In genomic region chr1:78104322-78104721, GRCh38 we compare ENCODE assay signal across 27 cellular contexts. TPM values are rescaled to one million over a fixed set of nuclear protein-coding genes. Genes with fewer than 3 reads are reported as not detected.
A peak's percentile ranks its signal among the peaks of the same experiment; 100 is the strongest.
DNase-seq lines count a peak whose midpoint lies in the region; ATAC-seq and TF ChIP-seq lines count a peak whose summit lies in the region.
"Had no signal": no experiment of that assay in that cellular context is flagged by ENCODE, and none has a peak within 500 bp of the region (broad histone marks: within the 10 kb centered on the region; RNA-seq: fewer than 3 reads in every experiment).

No MANE protein-coding gene starts in this region.

- H3K27ac ChIP-seq in WERI-Rb-1: no peak overlapping the region
- H3K27ac ChIP-seq: esophagus squamous epithelium, lower lobe of right lung, parathyroid adenoma, right lobe of liver, SJSA1 had no signal

- DNase-seq in EL: peak; percentile 85
- DNase-seq in M059J (ENCODE audit: low read depth): peak; percentile 70
- DNase-seq in cardiac fibroblast (ENCODE audit: low read depth in 2 of 2): peak; percentile 45 to 87
- DNase-seq in non-pigmented ciliary epithelial cell (ENCODE audit: low read depth): peak; percentile 47
- DNase-seq in WERI-Rb-1: no peak
- DNase-seq in stimulated activated naive B cell treated with anti-CD40 and anti-IgM and Interleukin-4, amounts not matched to agents 10 μg/mL and 1 μg/mL and 100 μg/mL, for 72 hours: no peak
- DNase-seq in activated CD4-positive, alpha-beta T cell treated with anti-CD3 and anti-CD28 coated beads, Interleukin-2, amount 50 U/mL, for 48 hours: no peak
- DNase-seq: activated T-cell treated with anti-CD3 and anti-CD28 coated beads, Interleukin-2, amount 50 U/mL, for 4 hours; AML-193; central memory CD4-positive, alpha-beta T cell; effector CD4-positive, alpha-beta T cell; esophagus squamous epithelium; islet precursor cell; lower lobe of right lung; MM.1S; NCI-H1694 treated with DMSO at 0.1 percent for 48 hours; NCI-H82; right lobe of liver; stimulated activated CD4-positive, alpha-beta T cell treated with anti-CD3 and anti-CD28 coated beads, Interleukin-1b, Interleukin-23, amount 100 ng/mL, for 48 hours; trophoblast cell had no signal

- no peaks in the 10 kb centered on the region for H3K36me3 ChIP-seq in WERI-Rb-1
- H3K36me3 ChIP-seq: esophagus squamous epithelium, lower lobe of right lung, right lobe of liver, SJSA1 had no signal

- H3K27ac Mint-ChIP-seq in stimulated activated naive B cell treated with anti-CD40 and anti-IgM and Interleukin-4, amounts not matched to agents 10 μg/mL and 1 μg/mL and 100 μg/mL, for 72 hours: no peak overlapping the region
- H3K27ac Mint-ChIP-seq: activated naive CD4-positive, alpha-beta T cell treated with anti-CD3 and anti-CD28 coated beads, Interleukin-2, amount 50 U/mL, for 72 hours; stimulated activated naive CD8-positive, alpha-beta T cell treated with anti-CD3 and anti-CD28 coated beads, Interleukin-15, Interleukin-2, amounts not matched to agents 100 ng/mL and 50 ng/mL, for 24 hours; T-helper 2 cell treated with Interferon-gamma antibody and Interleukin-4, amounts not matched to agents 5 μg/mL and 100 μg/mL, for 36 hours had no signal

- no peaks in the 10 kb centered on the region for H3K27me3 ChIP-seq in WERI-Rb-1 (ENCODE audit: insufficient read depth, low read depth, severe bottlenecking)
- H3K27me3 ChIP-seq: esophagus squamous epithelium, right lobe of liver, SJSA1 had no signal

- no peaks in the 10 kb centered on the region for H3K9me3 ChIP-seq in WERI-Rb-1 (ENCODE audit: severe bottlenecking)
- H3K9me3 ChIP-seq: esophagus squamous epithelium, lower lobe of right lung, right lobe of liver, SJSA1 had no signal

- H3K4me3 ChIP-seq in cardiac fibroblast (replicated peaks in 1 of 2; ENCODE audit: low read depth in 2 of 2, low read length in 2 of 2) (no peak overlapping the region), WERI-Rb-1 (ENCODE audit: low read depth, low read length) (no peak overlapping the region)
- H3K4me3 ChIP-seq: esophagus squamous epithelium, lower lobe of right lung, right lobe of liver, SJSA1 had no signal

- ATAC-seq in GM21515 (IDR thresholded peaks at IDR 0.05; ENCODE audit: unreplicated experiment): no peak
- ATAC-seq in stimulated activated naive B cell treated with anti-CD40 and anti-IgM and Interleukin-4, amounts not matched to agents 10 μg/mL and 1 μg/mL and 100 μg/mL, for 72 hours (replicated peaks): no peak
- ATAC-seq: activated CD4-positive, CD25-positive, alpha-beta regulatory T cell treated with anti-CD3 and anti-CD28 coated beads, Interleukin-2, amount 50 U/mL, for 24 hours; activated naive CD4-positive, alpha-beta T cell treated with anti-CD3 and anti-CD28 coated beads, Interleukin-2, amount 50 U/mL, for 72 hours; activated T-cell treated with anti-CD3 and anti-CD28 coated beads, Interleukin-2, amount 50 U/mL, for 4 hours; lower lobe of right lung; right lobe of liver had no signal

- no peak overlapping the region for H3K4me3 Mint-ChIP-seq in stimulated activated naive B cell treated with anti-CD40 and anti-IgM and Interleukin-4, amounts not matched to agents 10 μg/mL and 1 μg/mL and 100 μg/mL, for 72 hours
- H3K4me3 Mint-ChIP-seq: activated T-cell treated with anti-CD3 and anti-CD28 coated beads, Interleukin-2, amount 50 U/mL, for 4 hours; stimulated activated naive CD8-positive, alpha-beta T cell treated with anti-CD3 and anti-CD28 coated beads, Interleukin-15, Interleukin-2, amounts not matched to agents 100 ng/mL and 50 ng/mL, for 24 hours; T-helper 2 cell treated with Interferon-gamma antibody and Interleukin-4, amounts not matched to agents 5 μg/mL and 100 μg/mL, for 36 hours had no signal

- H3K4me1 Mint-ChIP-seq in stimulated activated naive B cell treated with anti-CD40 and anti-IgM and Interleukin-4, amounts not matched to agents 10 μg/mL and 1 μg/mL and 100 μg/mL, for 72 hours: no peaks in the 10 kb centered on the region

- no peaks in the 10 kb centered on the region for H3K36me3 Mint-ChIP-seq in stimulated activated naive B cell treated with anti-CD40 and anti-IgM and Interleukin-4, amounts not matched to agents 10 μg/mL and 1 μg/mL and 100 μg/mL, for 72 hours
- H3K36me3 Mint-ChIP-seq: activated naive CD4-positive, alpha-beta T cell treated with anti-CD3 and anti-CD28 coated beads, Interleukin-2, amount 50 U/mL, for 72 hours had no signal

- peaks cover 0 to 10% of the 10 kb centered on the region in 2 donors for H3K27me3 Mint-ChIP-seq in stimulated activated naive B cell treated with anti-CD40 and anti-IgM and Interleukin-4, amounts not matched to agents 10 μg/mL and 1 μg/mL and 100 μg/mL, for 72 hours

- H3K9me3 Mint-ChIP-seq in stimulated activated naive B cell treated with anti-CD40 and anti-IgM and Interleukin-4, amounts not matched to agents 10 μg/mL and 1 μg/mL and 100 μg/mL, for 72 hours: no peaks in the 10 kb centered on the region
- H3K9me3 Mint-ChIP-seq: activated naive CD4-positive, alpha-beta T cell treated with anti-CD3 and anti-CD28 coated beads, Interleukin-2, amount 50 U/mL, for 72 hours; activated T-cell treated with anti-CD3 and anti-CD28 coated beads, Interleukin-2, amount 50 U/mL, for 4 hours; stimulated activated naive CD8-positive, alpha-beta T cell treated with anti-CD3 and anti-CD28 coated beads, Interleukin-15, Interleukin-2, amounts not matched to agents 100 ng/mL and 50 ng/mL, for 24 hours; T-helper 2 cell treated with Interferon-gamma antibody and Interleukin-4, amounts not matched to agents 5 μg/mL and 100 μg/mL, for 36 hours had no signal

- TF ChIP-seq CTCF in cardiac fibroblast (IDR thresholded peaks at IDR 0.05; ENCODE audit: low read depth, low read length) (no peak), WERI-Rb-1 (IDR thresholded peaks at IDR 0.05; ENCODE audit: low read depth, low read length) (no peak)

RNA-seq across cellular contexts. Expression of gene GIPC2, which starts 58.6 kb away (rescaled TPM):
- total RNA-seq in M059J (2014; rRNA removed; shearing (Covaris generic)): 1.0 and 1.7 TPM in 2 replicates

Comparison
In these comparisons a context has a peak if more than half of its experiments do, and no peak if none do; other contexts are left out.
1. DNase-seq: peak in EL (single experiment), M059J (single experiment), cardiac fibroblast (2 of 2) and non-pigmented ciliary epithelial cell (single experiment); none in WERI-Rb-1 (single experiment), stimulated activated naive B cell treated with anti-CD40 and anti-IgM and Interleukin-4, amounts not matched to agents 10 μg/mL and 1 μg/mL and 100 μg/mL, for 72 hours (single experiment) and activated CD4-positive, alpha-beta T cell treated with anti-CD3 and anti-CD28 coated beads, Interleukin-2, amount 50 U/mL, for 48 hours (0 of 2).